ENCODE assay signal across 11 cellular contexts in the genomic region with DNA sequence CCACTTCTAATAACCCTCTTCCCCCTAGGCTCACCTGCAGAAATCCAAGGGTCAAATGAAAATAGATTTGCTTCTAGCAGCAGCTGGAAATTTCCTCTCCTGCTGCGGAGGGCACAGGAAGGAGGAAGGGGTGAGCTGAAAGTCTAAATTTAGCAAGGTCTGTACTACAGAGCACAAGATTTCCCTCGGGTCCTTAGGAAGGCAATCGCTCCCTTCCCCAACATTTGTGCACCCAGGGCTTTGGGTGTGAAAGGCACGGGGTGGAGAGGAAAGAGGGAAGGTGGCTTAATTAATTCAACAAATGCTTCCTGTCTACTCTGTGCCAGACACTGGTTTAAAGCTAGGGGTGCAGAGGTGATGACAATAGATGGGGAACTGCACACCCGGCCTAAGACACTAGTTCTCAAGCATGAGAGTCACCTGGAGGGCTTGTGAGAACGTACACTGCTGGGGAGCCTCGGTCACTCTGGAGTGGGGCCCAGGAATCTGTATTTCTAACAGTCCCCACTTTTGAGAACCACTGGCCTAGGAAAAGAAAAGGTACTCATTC.
DNase-seq lines count a peak whose midpoint lies in the region; ATAC-seq and TF ChIP-seq lines count a peak whose summit lies in the region.
"Had no signal": no experiment of that assay in that cellular context is flagged by ENCODE, and none has a peak within 500 bp of the region (broad histone marks: within the 10 kb centered on the region; RNA-seq: fewer than 3 reads in every experiment).

No MANE protein-coding gene starts in this region.

- H3K4me2 ChIP-seq in BLaER1 treated with 17β-estradiol and CSF1 and Interleukin-3, amounts not matched to agents 10 nM and 100 nM = peak overlapping the region; percentile 68 to 88 (median 81)

- no peaks in the 10 kb centered on the region; a peak in 1 of 22 replicates for H3K36me3 ChIP-seq in BLaER1 treated with 17β-estradiol and CSF1 and Interleukin-3, amounts not matched to agents 10 nM and 100 nM
- H3K36me3 ChIP-seq in colonic mucosa (no peaks in the 10 kb centered on the region), left lung (no peaks in the 10 kb centered on the region), skeletal muscle tissue (ENCODE audit: control insufficient read depth in 3 of 3, insufficient read depth in 3 of 3, low read length in 3 of 3) (no peaks in the 10 kb centered on the region), SJCRH30 (peaks cover 4% of the 10 kb centered on the region)
- H3K36me3 ChIP-seq in CD4-positive, alpha-beta memory T cell (ENCODE audit: insufficient read depth, low read length) = no peaks in the 10 kb centered on the region
- no peaks in the 10 kb centered on the region for H3K36me3 ChIP-seq in CD8-positive, alpha-beta memory T cell (ENCODE audit: insufficient read depth, low read length)

- peaks cover 0 to 4% of the 10 kb centered on the region in 2 donors for H3K27me3 Mint-ChIP-seq in CD4-positive, alpha-beta memory T cell
- H3K27me3 Mint-ChIP-seq in CD8-positive, alpha-beta memory T cell = peaks cover 3 to 5% of the 10 kb centered on the region in 2 donors

- H3K4me3 Mint-ChIP-seq in CD4-positive, alpha-beta memory T cell = no peak overlapping the region
- H3K4me3 Mint-ChIP-seq in CD8-positive, alpha-beta memory T cell = no peak overlapping the region

- no peak for DNase-seq in colonic mucosa
- DNase-seq in left lung = no peak
- no peak for DNase-seq in CD4-positive, alpha-beta memory T cell
- DNase-seq in HCEC 1CT = no peak
- no peak for DNase-seq in SJCRH30
- no peak for DNase-seq in CD8-positive, alpha-beta memory T cell
- DNase-seq: activated CD4-positive, alpha-beta T cell treated with anti-CD3 and anti-CD28 coated beads, Interleukin-2, amount 50 U/mL, for 48 hours; DMS53; NCI-H1417 had no signal

- POLR2A ChIA-PET in CD4-positive, alpha-beta memory T cell (lab: Charles Lee; ENCODE audit: partially characterized antibody) = no interaction called here
- POLR2A ChIA-PET in CD8-positive, alpha-beta memory T cell (lab: Charles Lee) = no interaction called here

- H3K27ac ChIP-seq in BLaER1 treated with 17β-estradiol and CSF1 and Interleukin-3, amounts not matched to agents 10 nM and 100 nM = peak overlapping the region in 9 of 11 experiments; percentile 45 to 76 (median 63); a peak in 18 of 22 replicates
- peak overlapping the region; percentile 9 for H3K27ac ChIP-seq in colonic mucosa
- H3K27ac ChIP-seq in left lung = peak overlapping the region; percentile 37 to 53
- H3K27ac ChIP-seq in skeletal muscle tissue (ENCODE audit: low read depth, low read length) = peak overlapping the region; percentile 55
- no peak overlapping the region for H3K27ac ChIP-seq in CD4-positive, alpha-beta memory T cell (ENCODE audit: low read depth, low read length)
- H3K27ac ChIP-seq in SJCRH30 = no peak overlapping the region
- H3K27ac ChIP-seq in CD8-positive, alpha-beta memory T cell (ENCODE audit: low read depth, low read length) = no peak overlapping the region

- no peaks in the 10 kb centered on the region for H3K27me3 ChIP-seq in BLaER1 treated with 17β-estradiol and CSF1 and Interleukin-3, amounts not matched to agents 10 nM and 100 nM
- H3K27me3 ChIP-seq in colonic mucosa (no peaks in the 10 kb centered on the region), left lung (no peaks in the 10 kb centered on the region), skeletal muscle tissue (ENCODE audit: control insufficient read depth in 3 of 3, insufficient read depth in 3 of 3, low read length in 3 of 3) (no peaks in the 10 kb centered on the region), SJCRH30 (no peaks in the 10 kb centered on the region)
- H3K27me3 ChIP-seq in CD4-positive, alpha-beta memory T cell (ENCODE audit: insufficient read depth, low read length) = no peaks in the 10 kb centered on the region
- no peaks in the 10 kb centered on the region for H3K27me3 ChIP-seq in CD8-positive, alpha-beta memory T cell (ENCODE audit: insufficient read depth, low read length, poor library complexity, severe bottlenecking)

- H3K9me3 Mint-ChIP-seq in CD4-positive, alpha-beta memory T cell = no peaks in the 10 kb centered on the region
- peaks cover 0 to 2% (median 0%) of the 10 kb centered on the region in 5 donors for H3K9me3 Mint-ChIP-seq in CD8-positive, alpha-beta memory T cell

- H3K36me3 Mint-ChIP-seq in CD4-positive, alpha-beta memory T cell = no peaks in the 10 kb centered on the region
- no peaks in the 10 kb centered on the region for H3K36me3 Mint-ChIP-seq in CD8-positive, alpha-beta memory T cell

- H3K4me3 ChIP-seq in BLaER1 treated with 17β-estradiol and CSF1 and Interleukin-3, amounts not matched to agents 10 nM and 100 nM = peak overlapping the region in 5 of 10 experiments; percentile 4 to 29 (median 16); a peak in 5 of 20 replicates
- H3K4me3 ChIP-seq in colonic mucosa = no peak overlapping the region
- H3K4me3 ChIP-seq in left lung = no peak overlapping the region
- H3K4me3 ChIP-seq in skeletal muscle tissue (ENCODE audit: low read length in 3 of 3) = peak overlapping the region in 2 of 3 donors; percentile 37 to 44
- no peak overlapping the region for H3K4me3 ChIP-seq in CD4-positive, alpha-beta memory T cell (ENCODE audit: low read length in 2 of 2)
- H3K4me3 ChIP-seq in SJCRH30 = no peak overlapping the region
- H3K4me3 ChIP-seq in CD8-positive, alpha-beta memory T cell (ENCODE audit: low read length) = no peak overlapping the region

- no peak for ATAC-seq in left lung

- H3K9me3 ChIP-seq in BLaER1 treated with 17β-estradiol and CSF1 and Interleukin-3, amounts not matched to agents 10 nM and 100 nM (replicated peaks in 1 of 11) = no peaks in the 10 kb centered on the region
- H3K9me3 ChIP-seq in colonic mucosa (no peaks in the 10 kb centered on the region), left lung (no peaks in the 10 kb centered on the region), skeletal muscle tissue (ENCODE audit: control insufficient read depth in 3 of 3, low read length in 3 of 3) (no peaks in the 10 kb centered on the region), SJCRH30 (replicated peaks) (no peaks in the 10 kb centered on the region)
- H3K9me3 ChIP-seq in CD4-positive, alpha-beta memory T cell (ENCODE audit: control insufficient read depth in 1 of 2, low read length in 2 of 2) = no peaks in the 10 kb centered on the region
- H3K9me3 ChIP-seq in CD8-positive, alpha-beta memory T cell (ENCODE audit: low read length) = no peaks in the 10 kb centered on the region

- peak overlapping the region; percentile 12 to 70 (median 47); a peak in 18 of 22 replicates for H3K9ac ChIP-seq in BLaER1 treated with 17β-estradiol and CSF1 and Interleukin-3, amounts not matched to agents 10 nM and 100 nM
- H3K9ac ChIP-seq in colonic mucosa (ENCODE audit: low read depth in 2 of 2, low read length in 2 of 2) (no peak overlapping the region), skeletal muscle tissue (ENCODE audit: low read depth in 1 of 3, low read length in 3 of 3) (peak overlapping the region in 2 of 3 donors; percentile 34 to 45)

- no peak overlapping the region for H3K27ac Mint-ChIP-seq in CD4-positive, alpha-beta memory T cell
- H3K27ac Mint-ChIP-seq in CD8-positive, alpha-beta memory T cell = no peak overlapping the region

- intact Hi-C loops in colonic mucosa (cut with DNase I) = no loop called here
- intact Hi-C loops in left lung (cut with DNase I) = no loop called here
- intact Hi-C loops in CD4-positive, alpha-beta memory T cell (cut with micrococcal nuclease) = no loop called here

- TF ChIP-seq CTCF in colonic mucosa (IDR thresholded peaks at IDR 0.05) (no peak), left lung (IDR thresholded peaks at IDR 0.05) (no peak)

- peaks cover 19 to 30% (median 25%) of the 10 kb centered on the region in 10 experiments for H3K4me1 ChIP-seq in BLaER1 treated with 17β-estradiol and CSF1 and Interleukin-3, amounts not matched to agents 10 nM and 100 nM
- H3K4me1 ChIP-seq in colonic mucosa (no peaks in the 10 kb centered on the region), left lung (peaks cover 11 to 12% of the 10 kb centered on the region in 2 donors), skeletal muscle tissue (ENCODE audit: control insufficient read depth in 3 of 3, insufficient read depth in 3 of 3, low read length in 3 of 3) (peaks cover 17 to 21% (median 19%) of the 10 kb centered on the region in 3 donors), SJCRH30 (no peaks in the 10 kb centered on the region)
- no peaks in the 10 kb centered on the region for H3K4me1 ChIP-seq in CD4-positive, alpha-beta memory T cell (ENCODE audit: insufficient read depth, low read length)
- H3K4me1 ChIP-seq in CD8-positive, alpha-beta memory T cell (ENCODE audit: insufficient read depth, low read length) = no peaks in the 10 kb centered on the region

- no peaks in the 10 kb centered on the region for H4K20me1 ChIP-seq in BLaER1 treated with 17β-estradiol and CSF1 and Interleukin-3, amounts not matched to agents 10 nM and 100 nM

- H3K4me1 Mint-ChIP-seq in CD4-positive, alpha-beta memory T cell = no peaks in the 10 kb centered on the region
- no peaks in the 10 kb centered on the region for H3K4me1 Mint-ChIP-seq in CD8-positive, alpha-beta memory T cell

- CTCF ChIA-PET in CD4-positive, alpha-beta memory T cell (lab: Charles Lee; ENCODE audit: partially characterized antibody) = interaction anchor here (0.9 kb wide), 1 partner anchor 23 kb away, joined by 3 read pairs; no protein-coding TSS in a partner anchor
- CTCF ChIA-PET in CD8-positive, alpha-beta memory T cell (lab: Charles Lee) = no interaction called here

Comparison
In these comparisons a context has a peak if more than half of its experiments do, and no peak if none do; other contexts are left out.
1. H3K27ac ChIP-seq: peak in BLaER1 treated with 17β-estradiol and CSF1 and Interleukin-3, amounts not matched to agents 10 nM and 100 nM (9 of 11), colonic mucosa (single experiment), left lung (2 of 2) and skeletal muscle tissue (single experiment); none in CD4-positive, alpha-beta memory T cell (single experiment), SJCRH30 (single experiment) and CD8-positive, alpha-beta memory T cell (single experiment).
2. H3K4me3 ChIP-seq: peak in skeletal muscle tissue (2 of 3); none in colonic mucosa (single experiment), left lung (0 of 2), CD4-positive, alpha-beta memory T cell (0 of 2), SJCRH30 (single experiment) and CD8-positive, alpha-beta memory T cell (single experiment).
3. H3K9ac ChIP-seq: peak in BLaER1 treated with 17β-estradiol and CSF1 and Interleukin-3, amounts not matched to agents 10 nM and 100 nM (11 of 11) and skeletal muscle tissue (2 of 3); none in colonic mucosa (0 of 2).